ENCODE assay signal across 15 cellular contexts in the genomic region with DNA sequence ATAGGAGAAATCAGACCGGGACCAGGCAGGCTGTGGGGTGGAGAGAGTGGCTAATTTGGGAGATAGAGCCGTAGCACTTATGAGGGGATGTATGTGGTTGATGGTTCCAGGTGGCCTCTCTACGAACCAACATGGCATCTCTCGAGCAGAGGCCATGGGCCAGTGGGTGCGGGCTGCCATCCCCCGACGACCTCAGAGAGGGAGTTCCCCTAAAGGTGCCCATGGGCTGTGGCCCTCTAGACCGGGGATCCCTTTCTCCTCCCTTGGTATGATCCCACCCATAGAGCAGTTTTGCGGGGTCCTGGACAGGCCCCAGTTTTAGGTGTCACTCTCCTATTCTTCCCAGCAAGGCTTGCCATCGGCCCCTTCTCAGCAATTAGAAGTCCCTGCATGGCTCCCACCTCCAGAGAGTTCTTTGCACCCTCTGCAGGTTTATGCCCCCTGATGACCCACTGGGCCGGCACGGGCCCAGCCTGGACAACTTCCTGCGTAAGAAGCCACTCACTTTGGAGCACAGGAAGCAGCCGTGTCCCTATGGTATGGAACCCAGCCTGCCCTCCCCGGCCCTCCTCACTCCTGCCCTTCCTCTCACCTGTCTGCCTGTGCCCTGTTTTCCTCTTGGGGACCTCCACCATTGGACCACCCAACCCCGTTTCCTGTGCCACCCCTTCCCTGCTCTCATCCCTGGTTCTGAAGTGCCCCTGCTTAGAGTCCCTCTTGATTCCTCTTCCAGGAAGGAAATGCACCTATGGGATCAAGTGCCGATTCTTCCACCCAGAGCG. TPM values are rescaled to one million over a fixed set of nuclear protein-coding genes. Genes with fewer than 3 reads are reported as not detected.
DNase-seq lines count a peak whose midpoint lies in the region; ATAC-seq, FAIRE-seq and TF ChIP-seq lines count a peak whose summit lies in the region.
"Had no signal": no experiment of that assay in that cellular context is flagged by ENCODE, and none has a peak within 500 bp of the region (broad histone marks: within the 10 kb centered on the region; RNA-seq: fewer than 3 reads in every experiment).

No MANE protein-coding gene starts in this region.

- BruUV-seq in HepG2 (replicated peaks; lab: Mats Ljungman, UMichigan) = no TSS peak

- ATAC-seq in activated CD4-positive, alpha-beta T cell treated with anti-CD3 and anti-CD28 coated beads for 36 hours = no peak
- ATAC-seq in central memory CD8-positive, alpha-beta T cell (replicated peaks; ENCODE audit: extremely low read depth, poor library complexity, severe bottlenecking) = no peak
- no peak for ATAC-seq in HG02763 (IDR thresholded peaks at IDR 0.05; ENCODE audit: unreplicated experiment)
- ATAC-seq in HepG2 = no peak

- no peak for FAIRE-seq in HepG2 (lab: Jason Lieb, UNC)
- FAIRE-seq: A204.1, astrocyte, frontal cortex had no signal

- peaks cover 38% of the 10 kb centered on the region for H3K4me1 Mint-ChIP-seq in activated CD4-positive, alpha-beta T cell treated with anti-CD3 and anti-CD28 coated beads for 36 hours
- H3K4me1 Mint-ChIP-seq in central memory CD8-positive, alpha-beta T cell = peaks cover 58% of the 10 kb centered on the region

- peak overlapping the region; percentile 95 for H3K4me3 Mint-ChIP-seq in activated CD4-positive, alpha-beta T cell treated with anti-CD3 and anti-CD28 coated beads for 36 hours
- peak overlapping the region; percentile 96 for H3K4me3 Mint-ChIP-seq in central memory CD8-positive, alpha-beta T cell

- H3K4me3 ChIP-seq in HL-60 (replicated peaks; ENCODE audit: insufficient read depth, low read length) (no peak overlapping the region), HepG2 (replicated peaks in 1 of 3; ENCODE audit: insufficient read depth in 1 of 3, low read depth in 2 of 3, low read length in 3 of 3) (no peak overlapping the region)
- H3K4me3 ChIP-seq: transverse colon had no signal

- CTCF ChIA-PET in activated CD4-positive, alpha-beta T cell treated with anti-CD3 and anti-CD28 coated beads for 36 hours (lab: Charles Lee) = interaction anchor here (0.5 to 1.1 kb wide), 2 partner anchors 28 to 32 kb away, joined by 3 to 5 read pairs; a partner anchor contains a TSS
- CTCF ChIA-PET in HepG2 (lab: Yijun Ruan, JAX; ENCODE audit: low intra/inter-chr PET ratio, low total read pairs) = no interaction called here

- peak overlapping the region; percentile 98 for H3K27ac Mint-ChIP-seq in activated CD4-positive, alpha-beta T cell treated with anti-CD3 and anti-CD28 coated beads for 36 hours
- H3K27ac Mint-ChIP-seq in central memory CD8-positive, alpha-beta T cell (ENCODE audit: low read depth) = peak overlapping the region; percentile 86

- no peak overlapping the region for H3K9ac ChIP-seq in HepG2 (ENCODE audit: insufficient read depth, low read depth, low read length)

- TF ChIP-seq POLR2A in HepG2 (IDR thresholded peaks at IDR 0.05; ENCODE audit: insufficient read depth in 1 of 2, low read depth in 2 of 2, low read length in 2 of 2) = no peak; a peak in 1 of 4 replicates

- peaks cover 43% of the 10 kb centered on the region for H3K4me1 ChIP-seq in HepG2 (ENCODE audit: insufficient read depth, low read length)

- 0 out of 2 replicates have a peak, but pooled peaks cover 2% of the 10 kb centered on the region for H4K20me1 ChIP-seq in HepG2 (ENCODE audit: insufficient read depth, low read length)

- no peak for DNase-seq in activated CD4-positive, alpha-beta T cell treated with anti-CD3 and anti-CD28 coated beads for 36 hours
- DNase-seq in activated CD4-positive, alpha-beta T cell treated with anti-CD3 and anti-CD28 coated beads, Interleukin-2, amount 50 U/mL, for 48 hours = no peak
- DNase-seq in HL-60 (ENCODE audit: low read depth in 1 of 2, low spot score in 1 of 2) (no peak), posterior vena cava (ENCODE audit: low spot score) (peak; percentile 75), HepG2 (ENCODE audit: low spot score) (no peak), AG08395 (ENCODE audit: low spot score) (no peak)
- no peak for DNase-seq in central memory CD8-positive, alpha-beta T cell (ENCODE audit: low spot score in 2 of 2)
- DNase-seq: activated CD4-positive, alpha-beta T cell treated with anti-CD3 and anti-CD28 coated beads, Interleukin-2, amount 50 U/mL, for 1 hour; islet precursor cell; NCI-H2171 had no signal

- POLR2A ChIA-PET in activated CD4-positive, alpha-beta T cell treated with anti-CD3 and anti-CD28 coated beads for 36 hours (lab: Charles Lee) = interaction anchor here (0.6 kb wide), 1 partner anchor 18 kb away, joined by 3 read pairs; no protein-coding TSS in a partner anchor
- POLR2A ChIA-PET in HepG2 (lab: Yijun Ruan, JAX) = interaction anchor here (1.4 kb wide), 1 partner anchor 8 kb away, joined by 7 read pairs; a partner anchor contains a TSS

- in situ Hi-C loops in HepG2 (cut with HindIII; ENCODE audit: extremely low pct_ligation_motif_present, low pct_unique_long_range_greater_than_20kb) = no loop called here

- H3K27ac ChIP-seq in HL-60 (replicated peaks) (peak overlapping the region; percentile 92; the same call in 1 of the 2 replicates), HepG2 (ENCODE audit: extremely low read length, insufficient read depth, low read length) (no peak overlapping the region)

- intact Hi-C loops in activated CD4-positive, alpha-beta T cell treated with anti-CD3 and anti-CD28 coated beads for 36 hours (cut with DNase I, micrococcal nuclease) = no loop called here
- intact Hi-C loops in posterior vena cava (cut with DNase I) = no loop called here
- intact Hi-C loops in HepG2 (cut with micrococcal nuclease; ENCODE audit: unreplicated experiment) = no loop called here

- TF ChIP-seq RAD21 in HepG2 (CRISPR knock-in tag; IDR thresholded peaks at IDR 0.05) = no peak

- TF ChIP-seq CTCF in HL-60 (IDR thresholded peaks at IDR 0.05; ENCODE audit: insufficient read depth, low read length) (no peak), HepG2 (CRISPR knock-in tag; IDR thresholded peaks at IDR 0.05) (no peak)

- no peaks in the 10 kb centered on the region for H3K27me3 Mint-ChIP-seq in activated CD4-positive, alpha-beta T cell treated with anti-CD3 and anti-CD28 coated beads for 36 hours
- H3K27me3 Mint-ChIP-seq in central memory CD8-positive, alpha-beta T cell = no peaks in the 10 kb centered on the region

- H3K9me3 ChIP-seq in HepG2 (ENCODE audit: low read length) = no peaks in the 10 kb centered on the region
- H3K9me3 ChIP-seq: transverse colon had no signal

- H3K9me3 Mint-ChIP-seq in activated CD4-positive, alpha-beta T cell treated with anti-CD3 and anti-CD28 coated beads for 36 hours (ENCODE audit: low read depth) = no peaks in the 10 kb centered on the region
- no peaks in the 10 kb centered on the region for H3K9me3 Mint-ChIP-seq in central memory CD8-positive, alpha-beta T cell

- WGBS in HepG2 (ENCODE audit: low lambda C conversion rate) = 95% methylated on average over 14 of the region's 18 CpGs

- H3K27me3 ChIP-seq in HL-60 (ENCODE audit: insufficient read depth, poor library complexity, severe bottlenecking) (no peaks in the 10 kb centered on the region), HepG2 (ENCODE audit: control insufficient read depth in 1 of 2, insufficient read depth in 2 of 2, low read length in 2 of 2) (no peaks in the 10 kb centered on the region)
- H3K27me3 ChIP-seq: transverse colon had no signal

- no peak overlapping the region for H2AFZ ChIP-seq in HepG2 (ENCODE audit: low read length)

- H3K4me2 ChIP-seq in HepG2 (ENCODE audit: low read depth, low read length) = no peak overlapping the region

- peaks cover 16 to 40% of the 10 kb centered on the region in 2 experiments for H3K36me3 ChIP-seq in HepG2 (replicated peaks in 1 of 2; ENCODE audit: control insufficient read depth in 1 of 2, insufficient read depth in 2 of 2, low read length in 2 of 2)

- H3K36me3 Mint-ChIP-seq in activated CD4-positive, alpha-beta T cell treated with anti-CD3 and anti-CD28 coated beads for 36 hours (ENCODE audit: low read depth) = peaks cover 66% of the 10 kb centered on the region
- H3K36me3 Mint-ChIP-seq in central memory CD8-positive, alpha-beta T cell (ENCODE audit: insufficient read depth) = peaks cover 68% of the 10 kb centered on the region

- peaks cover 16% of the 10 kb centered on the region for H3K79me2 ChIP-seq in HepG2 (ENCODE audit: insufficient read depth, low read length)

- no peak for TF ChIP-seq EP300 in HepG2 (IDR thresholded peaks at IDR 0.05; ENCODE audit: low read depth in 2 of 2, low read length in 2 of 2)
- TF ChIP-seq EP300 in HepG2 (CRISPR knock-in tag; IDR thresholded peaks at IDR 0.05; ENCODE audit: borderline replicate concordance) = no peak

RNA-seq across cellular contexts. Expression of a gene that starts 7.8 kb away (rescaled TPM):
- 10 to 100 TPM; 29.7 to 31.2 TPM for total RNA-seq in activated CD4-positive, alpha-beta T cell treated with anti-CD3 and anti-CD28 coated beads for 36 hours
- 10 to 100 TPM in 1 of 2 donors, 1 to 10 TPM in 1; 7.7 to 18.4 TPM for total RNA-seq in posterior vena cava
- 4.2 and 6.8 TPM in 2 replicates for total RNA-seq in HepG2 (2016; rRNA removed; fragmentation: Illumina TruSeq; extraction: Trizol)
- total RNA-seq in HepG2 (2016; cell fraction: cytosol; rRNA removed; fragmentation: Illumina TruSeq; extraction: Trizol; ENCODE audit: low read depth) = 1.2 and 1.8 TPM in 2 replicates
- 3.9 and 5.9 TPM in 2 replicates for total RNA-seq in HepG2 (2016; cell fraction: insoluble cytoplasmic fraction; rRNA removed; fragmentation: Illumina TruSeq; extraction: Trizol)
- total RNA-seq in HepG2 (2016; cell fraction: membrane; rRNA removed; fragmentation: Illumina TruSeq; extraction: Trizol) = 2.6 and 3.2 TPM in 2 replicates
- 8.0 and 8.9 TPM in 2 replicates for total RNA-seq in HepG2 (2016; cell fraction: nucleus; rRNA removed; fragmentation: Illumina TruSeq; extraction: Trizol)
- 13.3 and 21.1 TPM in 2 replicates for polyA plus RNA-seq in HepG2 (2011; rRNA removed)
- polyA plus RNA-seq in HepG2 (2011; cell fraction: cytosol; rRNA removed) = 11.9 and 13.7 TPM in 2 replicates
- polyA plus RNA-seq in HepG2 (2011; cell fraction: nucleus; rRNA removed) = 45.8 and 63.2 TPM in 2 replicates
- polyA plus RNA-seq in HepG2 (2012) = 3.7 and 6.2 TPM in 2 replicates
- 0.97 and 1.0 TPM in 2 replicates for polyA plus RNA-seq in HepG2 (2016; cell fraction: cytosol; fragmentation: Illumina TruSeq; extraction: Trizol; ENCODE audit: low read depth)
- polyA plus RNA-seq in HepG2 (2016; cell fraction: insoluble cytoplasmic fraction; fragmentation: Illumina TruSeq; extraction: Trizol; ENCODE audit: low read depth) = 5.6 and 5.9 TPM in 2 replicates
- polyA plus RNA-seq in HepG2 (2016; cell fraction: membrane; fragmentation: Illumina TruSeq; extraction: Trizol; ENCODE audit: low read depth) = 2.2 and 2.6 TPM in 2 replicates
- polyA plus RNA-seq in HepG2 (2016; cell fraction: nucleus; fragmentation: Illumina TruSeq; extraction: Trizol; ENCODE audit: insufficient read depth, low read depth) = 17.0 and 18.8 TPM in 2 replicates
- polyA minus RNA-seq in HepG2 (2011; rRNA and poly(A)+ RNA removed; ENCODE audit: low replicate concordance) = 12.1 and 39.9 TPM in 2 replicates
- 5.1 and 5.8 TPM in 2 replicates for polyA minus RNA-seq in HepG2 (2011; cell fraction: cytosol; rRNA and poly(A)+ RNA removed)
- polyA minus RNA-seq in HepG2 (2011; cell fraction: nucleus; rRNA and poly(A)+ RNA removed) = 8.0 and 14.0 TPM in 2 replicates

RNA-seq across cellular contexts. Expression of a gene that starts 32.4 kb away (rescaled TPM):
- 10 to 100 TPM; 66.8 to 72.2 TPM for total RNA-seq in activated CD4-positive, alpha-beta T cell treated with anti-CD3 and anti-CD28 coated beads for 36 hours
- total RNA-seq in posterior vena cava (10 to 100 TPM; 43.6 to 49.6 TPM), HepG2 (2016; rRNA removed; fragmentation: Illumina TruSeq; extraction: Trizol) (45.6 and 67.6 TPM in 2 replicates)
- total RNA-seq in HepG2 (2016; cell fraction: cytosol; rRNA removed; fragmentation: Illumina TruSeq; extraction: Trizol; ENCODE audit: low read depth) = 19.8 and 20.4 TPM in 2 replicates
- total RNA-seq in HepG2 (2016; cell fraction: insoluble cytoplasmic fraction; rRNA removed; fragmentation: Illumina TruSeq; extraction: Trizol) = 47.7 and 62.7 TPM in 2 replicates
- 37.7 and 38.7 TPM in 2 replicates for total RNA-seq in HepG2 (2016; cell fraction: membrane; rRNA removed; fragmentation: Illumina TruSeq; extraction: Trizol)
- 28.0 and 36.7 TPM in 2 replicates for total RNA-seq in HepG2 (2016; cell fraction: nucleus; rRNA removed; fragmentation: Illumina TruSeq; extraction: Trizol)
- 24.6 and 29.5 TPM in 2 replicates for polyA plus RNA-seq in HepG2 (2011; rRNA removed)
- 16.3 and 30.1 TPM in 2 replicates for polyA plus RNA-seq in HepG2 (2011; cell fraction: cytosol; rRNA removed)
- 17.5 and 23.0 TPM in 2 replicates for polyA plus RNA-seq in HepG2 (2011; cell fraction: nucleus; rRNA removed)
- polyA plus RNA-seq in HepG2 (2012) = 26.8 and 30.1 TPM in 2 replicates
- 19.7 and 22.4 TPM in 2 replicates for polyA plus RNA-seq in HepG2 (2016; cell fraction: cytosol; fragmentation: Illumina TruSeq; extraction: Trizol; ENCODE audit: low read depth)
- 79.9 and 89.9 TPM in 2 replicates for polyA plus RNA-seq in HepG2 (2016; cell fraction: insoluble cytoplasmic fraction; fragmentation: Illumina TruSeq; extraction: Trizol; ENCODE audit: low read depth)
- 34.2 and 35.5 TPM in 2 replicates for polyA plus RNA-seq in HepG2 (2016; cell fraction: membrane; fragmentation: Illumina TruSeq; extraction: Trizol; ENCODE audit: low read depth)
- polyA plus RNA-seq in HepG2 (2016; cell fraction: nucleus; fragmentation: Illumina TruSeq; extraction: Trizol; ENCODE audit: insufficient read depth, low read depth) = 43.7 and 52.2 TPM in 2 replicates
- 5.8 and 11.9 TPM in 2 replicates for polyA minus RNA-seq in HepG2 (2011; rRNA and poly(A)+ RNA removed; ENCODE audit: low replicate concordance)
- polyA minus RNA-seq in HepG2 (2011; cell fraction: cytosol; rRNA and poly(A)+ RNA removed) = 13.2 and 14.9 TPM in 2 replicates
- polyA minus RNA-seq in HepG2 (2011; cell fraction: nucleus; rRNA and poly(A)+ RNA removed) = 37.2 and 43.1 TPM in 2 replicates
